In genomic region chr11:96664108-96664507, GRCh38 we compare ENCODE assay signal across 25 cellular contexts.
DNase-seq lines count a peak whose midpoint lies in the region; ATAC-seq and TF ChIP-seq lines count a peak whose summit lies in the region.
"Had no signal": no experiment of that assay in that cellular context is flagged by ENCODE, and none has a peak within 500 bp of the region (broad histone marks: within the 10 kb centered on the region; RNA-seq: fewer than 3 reads in every experiment).

No MANE protein-coding gene starts in this region.

- CTCF ChIA-PET in SK-N-SH (lab: Yijun Ruan, JAX), result interaction anchor here (1.4 kb wide), 1 partner anchor 199 kb away, joined by 5 read pairs; no protein-coding TSS in a partner anchor
- CTCF ChIA-PET in activated CD8-positive, alpha-beta T cell treated with anti-CD3 and anti-CD28 coated beads for 36 hours (lab: Charles Lee), result no interaction called here

- H3K27me3 ChIP-seq in SK-N-SH (ENCODE audit: insufficient read depth) (no peaks in the 10 kb centered on the region), mesendoderm (ENCODE audit: insufficient read depth, low read length, poor library complexity) (no peaks in the 10 kb centered on the region)
- H3K27me3 ChIP-seq: MG63 had no signal

- DNase-seq in DMS 273 (lab: John Stamatoyannopoulos, UW; ENCODE audit: unreplicated experiment) (peak; percentile 60), NCI-H2171 (lab: John Stamatoyannopoulos, UW) (peak; percentile 51), SK-N-SH (no peak), mesendoderm (peak; percentile 34), AML-193 (lab: John Stamatoyannopoulos, UW) (no peak), HK-2 (ENCODE audit: unreplicated experiment) (no peak)
- DNase-seq in activated CD8-positive, alpha-beta T cell treated with anti-CD3 and anti-CD28 coated beads for 36 hours, result no peak
- DNase-seq: Calu3, EL, GDM1, KBM-7, MG63, NCI-H1417, NCI-H187, NCI-H2081 treated with DMSO at 0.1 percent for 48 hours, NCI-H446 treated with DMSO at 0.1 percent for 48 hours, NCI-H526, SHP77, T-helper 17 cell, T1000 had no signal

- H4K8ac ChIP-seq in mesendoderm (ENCODE audit: low read depth, low read length), result no peak overlapping the region

- H3K27ac ChIP-seq in SK-N-SH (ENCODE audit: low read depth in 2 of 2, low read length in 1 of 2), result no peak overlapping the region
- no peak overlapping the region for H3K27ac ChIP-seq in mesendoderm (ENCODE audit: low read depth, low read length)
- H3K27ac ChIP-seq: RWPE1, SK-N-MC had no signal

- no peak overlapping the region for H2BK15ac ChIP-seq in mesendoderm (replicated peaks; ENCODE audit: low read depth)

- POLR2A ChIA-PET in SK-N-SH (lab: Yijun Ruan, JAX), result no interaction called here
- POLR2A ChIA-PET in activated CD8-positive, alpha-beta T cell treated with anti-CD3 and anti-CD28 coated beads for 36 hours (lab: Charles Lee), result no interaction called here

- H3K9me2 ChIP-seq in SK-N-SH, result no peaks in the 10 kb centered on the region

- 3% methylated on average over 2 of the region's 2 CpGs for WGBS in SK-N-SH (ENCODE audit: low lambda C conversion rate)
- WGBS in mesendoderm (ENCODE audit: extremely low coverage, insufficient coverage, low lambda C conversion rate), result no CpG with 5 or more reads among the region's 2 CpGs

- H3K27ac Mint-ChIP-seq in activated CD8-positive, alpha-beta T cell treated with anti-CD3 and anti-CD28 coated beads for 36 hours, result no peak overlapping the region
- H3K27ac Mint-ChIP-seq: T-helper 17 cell had no signal

- H3K9ac ChIP-seq in SK-N-SH (no peak overlapping the region), mesendoderm (ENCODE audit: low read length) (no peak overlapping the region)

- no peaks in the 10 kb centered on the region for H3K4me1 Mint-ChIP-seq in activated CD8-positive, alpha-beta T cell treated with anti-CD3 and anti-CD28 coated beads for 36 hours (ENCODE audit: low read depth)
- H3K4me1 Mint-ChIP-seq: T-helper 17 cell had no signal

- no peak overlapping the region for H4K5ac ChIP-seq in mesendoderm (ENCODE audit: low read length)

- TF ChIP-seq RAD21 in SK-N-SH (IDR thresholded peaks at IDR 0.05; ENCODE audit: low read length), result no peak

- H3K9me3 Mint-ChIP-seq in activated CD8-positive, alpha-beta T cell treated with anti-CD3 and anti-CD28 coated beads for 36 hours, result no peaks in the 10 kb centered on the region

- H3K56ac ChIP-seq in mesendoderm (ENCODE audit: low read length), result no peak overlapping the region

- H2AFZ ChIP-seq in SK-N-SH (ENCODE audit: low read depth), result no peak overlapping the region

- H3K23ac ChIP-seq in mesendoderm (ENCODE audit: low read length), result no peak overlapping the region

- H3K36me3 ChIP-seq in SK-N-SH (replicated peaks in 1 of 2; ENCODE audit: control insufficient read depth in 1 of 2, insufficient read depth in 2 of 2, low read length in 1 of 2), result no peaks in the 10 kb centered on the region
- H3K36me3 ChIP-seq in mesendoderm (ENCODE audit: control insufficient read depth, insufficient read depth, low read length), result no peaks in the 10 kb centered on the region
- H3K36me3 ChIP-seq: MG63 had no signal

- H3K4ac ChIP-seq in mesendoderm (ENCODE audit: low read depth, low read length), result no peak overlapping the region

- H3K79me1 ChIP-seq in mesendoderm (ENCODE audit: low read length), result no peaks in the 10 kb centered on the region

- H2BK120ac ChIP-seq in mesendoderm (ENCODE audit: low read depth, low read length), result no peak overlapping the region

- H3K36me3 Mint-ChIP-seq in activated CD8-positive, alpha-beta T cell treated with anti-CD3 and anti-CD28 coated beads for 36 hours (ENCODE audit: low read depth), result no peaks in the 10 kb centered on the region

- no peak overlapping the region for H3K18ac ChIP-seq in mesendoderm (ENCODE audit: low read length)

- peak in 1 of 2 experiments; percentile 31; a peak in 1 of 4 replicates for TF ChIP-seq EP300 in SK-N-SH (IDR thresholded peaks at IDR 0.05; ENCODE audit: borderline replicate concordance in 1 of 2, low read depth in 1 of 2, low read length in 1 of 2)

- no peak overlapping the region for H2BK5ac ChIP-seq in mesendoderm (ENCODE audit: low read length)

- no peaks in the 10 kb centered on the region for H3F3A ChIP-seq in SK-N-SH (replicated peaks; ENCODE audit: insufficient read depth)

- H2AK5ac ChIP-seq in mesendoderm (ENCODE audit: low read length), result no peak overlapping the region

- H3K9me3 ChIP-seq in SK-N-SH, result no peaks in the 10 kb centered on the region
- H3K9me3 ChIP-seq: MG63 had no signal

- H3K4me3 ChIP-seq in SK-N-SH (ENCODE audit: low read depth in 2 of 2, low read length in 1 of 2), result no peak overlapping the region
- no peak overlapping the region for H3K4me3 ChIP-seq in mesendoderm (ENCODE audit: low read length)
- H3K4me3 ChIP-seq: GM12878, MG63, SK-N-MC had no signal

- no peak overlapping the region for H3K4me2 ChIP-seq in SK-N-SH
- no peak overlapping the region for H3K4me2 ChIP-seq in mesendoderm (ENCODE audit: low read length)

- no peak for ATAC-seq in activated CD8-positive, alpha-beta T cell treated with anti-CD3 and anti-CD28 coated beads for 36 hours
- ATAC-seq: GM12878, HCT116, Panc1, T-helper 17 cell had no signal

- no peak for TF ChIP-seq CTCF in SK-N-SH (IDR thresholded peaks at IDR 0.05)
- TF ChIP-seq CTCF in activated CD8-positive, alpha-beta T cell treated with anti-CD3 and anti-CD28 coated beads for 36 hours (IDR thresholded peaks at IDR 0.05), result no peak

- intact Hi-C loops in activated CD8-positive, alpha-beta T cell treated with anti-CD3 and anti-CD28 coated beads for 36 hours (cut with micrococcal nuclease), result no loop called here

- H4K20me1 ChIP-seq in SK-N-SH (ENCODE audit: insufficient read depth), result no peaks in the 10 kb centered on the region

- no peaks in the 10 kb centered on the region; a peak in 1 of 4 replicates for H3K4me1 ChIP-seq in SK-N-SH (ENCODE audit: control insufficient read depth in 1 of 2, insufficient read depth in 2 of 2, low read depth in 1 of 2, low read length in 1 of 2)
- no peaks in the 10 kb centered on the region for H3K4me1 ChIP-seq in mesendoderm (ENCODE audit: control insufficient read depth, low read depth, low read length)

- no peaks in the 10 kb centered on the region for H3K79me2 ChIP-seq in SK-N-SH (ENCODE audit: insufficient read depth)
- H3K79me2 ChIP-seq in mesendoderm (ENCODE audit: control insufficient read depth, insufficient read depth, low read length), result no peaks in the 10 kb centered on the region

- no peaks in the 10 kb centered on the region for H3K27me3 Mint-ChIP-seq in activated CD8-positive, alpha-beta T cell treated with anti-CD3 and anti-CD28 coated beads for 36 hours
- H3K27me3 Mint-ChIP-seq: T-helper 17 cell had no signal

- H3K4me3 Mint-ChIP-seq in activated CD8-positive, alpha-beta T cell treated with anti-CD3 and anti-CD28 coated beads for 36 hours, result no peak overlapping the region
- H3K4me3 Mint-ChIP-seq: T-helper 17 cell had no signal

TF ChIP-seq in SK-N-SH, 30 proteins besides CTCF, POLR2A, EP300 and RAD21:
- TF ChIP-seq TCF12 (IDR thresholded peaks at IDR 0.05) (no peak), ELF1 (IDR thresholded peaks at IDR 0.05) (no peak), NRF1 (IDR thresholded peaks at IDR 0.05; ENCODE audit: low read depth, low read length) (no peak), GATA2 (CRISPR knock-in tag; IDR thresholded peaks at IDR 0.05) (peak; percentile 68), POLR2AphosphoS5 (IDR thresholded peaks at IDR 0.05; ENCODE audit: low read depth, low read length) (no peak), YY1 (IDR thresholded peaks at IDR 0.05; ENCODE audit: low read depth) (no peak), FOXM1 (IDR thresholded peaks at IDR 0.05; ENCODE audit: low read depth) (no peak), MAX (IDR thresholded peaks at IDR 0.05; ENCODE audit: low read depth) (no peak)

Comparison
In these comparisons a context has a peak if more than half of its experiments do, and no peak if none do; other contexts are left out.
1. DNase-seq: peak in DMS 273 (single experiment), NCI-H2171 (single experiment) and mesendoderm (single experiment); none in SK-N-SH (single experiment), AML-193 (0 of 2), activated CD8-positive, alpha-beta T cell treated with anti-CD3 and anti-CD28 coated beads for 36 hours (single experiment) and HK-2 (single experiment).